ENCODE assay signal across 18 cellular contexts in genomic region chr1:202187040-202187671, GRCh38. TPM values are rescaled to one million over a fixed set of nuclear protein-coding genes. Genes with fewer than 3 reads are reported as not detected.
DNase-seq lines count a peak whose midpoint lies in the region; ATAC-seq and TF ChIP-seq lines count a peak whose summit lies in the region.
"Had no signal": no experiment of that assay in that cellular context is flagged by ENCODE, and none has a peak within 500 bp of the region (broad histone marks: within the 10 kb centered on the region; RNA-seq: fewer than 3 reads in every experiment).

No MANE protein-coding gene starts in this region.

- H3K36me3 Mint-ChIP-seq in stimulated activated effector memory CD8-positive, alpha-beta T cell treated with anti-CD3 and anti-CD28 coated beads, Interleukin-12 subunit alpha, Interleukin-12 subunit beta, amount 100 ng/mL, for 72 hours = no peaks in the 10 kb centered on the region
- no peaks in the 10 kb centered on the region for H3K36me3 Mint-ChIP-seq in activated T-helper 17 cell treated with anti-CD3 and anti-CD28 coated beads, Interleukin-2, amount 50 U/mL, for 72 hours (ENCODE audit: low read depth)
- no peaks in the 10 kb centered on the region for H3K36me3 Mint-ChIP-seq in nephron progenitor cell (ENCODE audit: low read depth)
- H3K36me3 Mint-ChIP-seq: CD14-positive monocyte had no signal

- H3K9me3 Mint-ChIP-seq in stimulated activated effector memory CD8-positive, alpha-beta T cell treated with anti-CD3 and anti-CD28 coated beads, Interleukin-12 subunit alpha, Interleukin-12 subunit beta, amount 100 ng/mL, for 72 hours = no peaks in the 10 kb centered on the region
- no peaks in the 10 kb centered on the region for H3K9me3 Mint-ChIP-seq in activated T-helper 17 cell treated with anti-CD3 and anti-CD28 coated beads, Interleukin-2, amount 50 U/mL, for 72 hours
- peaks cover 6% of the 10 kb centered on the region for H3K9me3 Mint-ChIP-seq in nephron progenitor cell
- H3K9me3 Mint-ChIP-seq: CD14-positive monocyte had no signal

- TF ChIP-seq CTCF in nephron progenitor cell (IDR thresholded peaks at IDR 0.05) = no peak

- intact Hi-C loops in head of caudate nucleus (cut with DNase I) = loop anchor here (10.0 kb wide), 1 partner anchor 538 kb away; no protein-coding TSS in a partner anchor

- no peak for ATAC-seq in stimulated activated effector memory CD8-positive, alpha-beta T cell treated with anti-CD3 and anti-CD28 coated beads, Interleukin-12 subunit alpha, Interleukin-12 subunit beta, amount 100 ng/mL, for 72 hours
- ATAC-seq in activated T-helper 17 cell treated with anti-CD3 and anti-CD28 coated beads, Interleukin-2, amount 50 U/mL, for 72 hours (replicated peaks) = no peak

- no peak overlapping the region for H3K4me3 Mint-ChIP-seq in stimulated activated effector memory CD8-positive, alpha-beta T cell treated with anti-CD3 and anti-CD28 coated beads, Interleukin-12 subunit alpha, Interleukin-12 subunit beta, amount 100 ng/mL, for 72 hours
- no peak overlapping the region for H3K4me3 Mint-ChIP-seq in activated T-helper 17 cell treated with anti-CD3 and anti-CD28 coated beads, Interleukin-2, amount 50 U/mL, for 72 hours
- no peak overlapping the region for H3K4me3 Mint-ChIP-seq in nephron progenitor cell
- H3K4me3 Mint-ChIP-seq: CD14-positive monocyte had no signal

- peaks cover 26% of the 10 kb centered on the region for H3K4me1 Mint-ChIP-seq in stimulated activated effector memory CD8-positive, alpha-beta T cell treated with anti-CD3 and anti-CD28 coated beads, Interleukin-12 subunit alpha, Interleukin-12 subunit beta, amount 100 ng/mL, for 72 hours
- H3K4me1 Mint-ChIP-seq in activated T-helper 17 cell treated with anti-CD3 and anti-CD28 coated beads, Interleukin-2, amount 50 U/mL, for 72 hours = peaks cover 11% of the 10 kb centered on the region
- H3K4me1 Mint-ChIP-seq in nephron progenitor cell = peaks cover 46% of the 10 kb centered on the region

- peak overlapping the region; percentile 85 for H3K27ac Mint-ChIP-seq in stimulated activated effector memory CD8-positive, alpha-beta T cell treated with anti-CD3 and anti-CD28 coated beads, Interleukin-12 subunit alpha, Interleukin-12 subunit beta, amount 100 ng/mL, for 72 hours
- H3K27ac Mint-ChIP-seq in activated T-helper 17 cell treated with anti-CD3 and anti-CD28 coated beads, Interleukin-2, amount 50 U/mL, for 72 hours = no peak overlapping the region
- H3K27ac Mint-ChIP-seq in nephron progenitor cell = no peak overlapping the region
- H3K27ac Mint-ChIP-seq: CD14-positive monocyte had no signal

- peak; percentile 68 for DNase-seq in DMS79 treated with DMSO at 0.1 percent for 48 hours (lab: John Stamatoyannopoulos, UW)
- peak in 27 of 42 donors; percentile 16 to 77 (median 44) for DNase-seq in head of caudate nucleus
- DNase-seq in mucosa of gallbladder (ENCODE audit: low spot score) = peak; percentile 74
- no peak for DNase-seq in stimulated activated effector memory CD8-positive, alpha-beta T cell treated with anti-CD3 and anti-CD28 coated beads, Interleukin-12 subunit alpha, Interleukin-12 subunit beta, amount 100 ng/mL, for 72 hours (ENCODE audit: low spot score in 2 of 2)
- DNase-seq in SW 1271 (lab: John Stamatoyannopoulos, UW) = no peak
- no peak for DNase-seq in nephron progenitor cell
- no peak for DNase-seq in hypothalamus (lab: John Stamatoyannopoulos, UW)
- DNase-seq: DMS53, NCI-H1105, NCI-H2029 treated with DMSO at 0.1 percent for 48 hours, NCI-H226, NCI-H510A treated with DMSO at 0.1 percent for 48 hours, NCI-H748 treated with DMSO at 0.1 percent for 48 hours, PC-9, SIG-M5 had no signal

- H3K27me3 Mint-ChIP-seq in activated T-helper 17 cell treated with anti-CD3 and anti-CD28 coated beads, Interleukin-2, amount 50 U/mL, for 72 hours = peaks cover 3% of the 10 kb centered on the region
- peaks cover 6% of the 10 kb centered on the region for H3K27me3 Mint-ChIP-seq in nephron progenitor cell (ENCODE audit: low read depth, poor library complexity)

RNA-seq across cellular contexts. Expression of gene LGR6, which starts 6.4 kb away (rescaled TPM):
- 60.7 TPM for total RNA-seq in mucosa of gallbladder
- total RNA-seq in activated T-helper 17 cell treated with anti-CD3 and anti-CD28 coated beads, Interleukin-2, amount 50 U/mL, for 72 hours = under 1 TPM in 1 of 2 donors, not detected in 1; 0.21 TPM
- total RNA-seq: HT1080 had no signal

RNA-seq across cellular contexts. Expression of gene PTPN7, which starts 26.8 kb away (rescaled TPM):
- total RNA-seq in mucosa of gallbladder = 9.3 TPM
- total RNA-seq in activated T-helper 17 cell treated with anti-CD3 and anti-CD28 coated beads, Interleukin-2, amount 50 U/mL, for 72 hours = 100 to 1,000 TPM; 238 to 281 TPM
- total RNA-seq: HT1080, PC-9 had no signal

RNA-seq across cellular contexts. Expression of gene ARL8A, which starts 42.6 kb away (rescaled TPM):
- total RNA-seq in mucosa of gallbladder = 89.5 TPM
- total RNA-seq in activated T-helper 17 cell treated with anti-CD3 and anti-CD28 coated beads, Interleukin-2, amount 50 U/mL, for 72 hours = 10 to 100 TPM; 43.6 to 51.4 TPM

Comparison
In these comparisons a context has a peak if more than half of its experiments do, and no peak if none do; other contexts are left out.
1. DNase-seq: peak in DMS79 treated with DMSO at 0.1 percent for 48 hours (single experiment), head of caudate nucleus (27 of 42) and mucosa of gallbladder (single experiment); none in stimulated activated effector memory CD8-positive, alpha-beta T cell treated with anti-CD3 and anti-CD28 coated beads, Interleukin-12 subunit alpha, Interleukin-12 subunit beta, amount 100 ng/mL, for 72 hours (0 of 2), SW 1271 (0 of 2), nephron progenitor cell (single experiment) and hypothalamus (0 of 51).
2. RNA of gene LGR6, which starts 6.4 kb away (total RNA-seq): 60.7 TPM in mucosa of gallbladder (single experiment); 0.21 TPM in activated T-helper 17 cell treated with anti-CD3 and anti-CD28 coated beads, Interleukin-2, amount 50 U/mL, for 72 hours; every median in the first group is over 10 times any median in the second.
3. RNA of gene PTPN7, which starts 26.8 kb away (total RNA-seq): 238 to 281 TPM in activated T-helper 17 cell treated with anti-CD3 and anti-CD28 coated beads, Interleukin-2, amount 50 U/mL, for 72 hours; 9.3 TPM in mucosa of gallbladder (single experiment); every median in the first group is over 10 times any median in the second.